In the genomic region with DNA sequence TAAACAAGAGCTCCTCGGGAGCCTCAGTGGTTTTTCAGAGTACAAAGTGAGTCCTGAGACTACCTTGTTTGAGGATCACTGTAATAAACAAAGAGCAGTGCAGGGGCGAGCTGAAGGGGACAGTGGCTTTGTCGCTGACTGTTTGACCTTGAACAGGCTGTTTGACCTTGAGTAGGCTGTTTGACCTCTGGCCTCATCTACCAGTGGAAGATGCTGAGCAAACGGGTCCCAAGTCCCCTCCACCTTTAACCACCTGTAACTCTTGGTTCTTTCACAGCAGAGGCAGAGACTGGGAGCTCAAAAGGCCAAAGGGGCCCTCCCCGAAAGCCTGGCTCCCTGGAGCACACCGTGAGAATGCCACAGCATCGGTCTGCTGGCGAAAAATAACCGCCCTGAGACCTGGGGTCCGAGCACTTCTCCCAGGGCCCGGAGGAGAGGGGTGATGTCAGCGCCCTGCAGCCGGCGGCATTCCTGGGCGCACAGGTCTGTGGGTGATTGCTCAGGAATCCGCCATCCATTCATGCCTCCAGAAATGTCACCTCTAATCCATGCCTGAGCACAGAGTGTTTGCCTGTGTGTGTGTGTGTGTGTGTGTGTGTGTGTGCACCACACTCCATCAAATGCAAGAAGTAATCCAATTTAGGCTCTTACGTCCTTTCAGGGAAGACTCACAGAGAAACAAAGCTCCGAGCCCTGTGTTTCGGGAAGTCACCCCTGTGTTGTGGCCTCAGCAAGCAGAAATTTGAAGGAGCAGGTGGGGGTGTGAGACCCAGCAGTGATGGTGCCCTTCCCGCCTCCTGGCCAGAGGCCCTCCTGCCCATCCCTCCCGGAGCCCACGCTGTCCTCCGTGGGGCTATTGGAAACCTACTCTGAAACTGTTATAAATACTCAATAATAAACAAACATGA, we compare ENCODE assay signal across 19 cellular contexts.
A peak's percentile ranks its signal among the peaks of the same experiment; 100 is the strongest.
DNase-seq lines count a peak whose midpoint lies in the region; ATAC-seq and TF ChIP-seq lines count a peak whose summit lies in the region.
"Had no signal": no experiment of that assay in that cellular context is flagged by ENCODE, and none has a peak within 500 bp of the region (broad histone marks: within the 10 kb centered on the region; RNA-seq: fewer than 3 reads in every experiment).

No MANE protein-coding gene starts in this region.

- peak overlapping the region; percentile 90 for H3K4me2 ChIP-seq in Loucy (ENCODE audit: low read depth, low read length, poor library complexity, severe bottlenecking)
- H3K4me2 ChIP-seq in PC-3 (ENCODE audit: low read length) = no peak overlapping the region

- no peaks in the 10 kb centered on the region for H3K36me3 ChIP-seq in Loucy (ENCODE audit: insufficient read depth, low read length)
- H3K36me3 ChIP-seq in aorta (ENCODE audit: control insufficient read depth in 1 of 2, insufficient read depth in 2 of 2, low read length in 1 of 2) = no peaks in the 10 kb centered on the region
- H3K36me3 ChIP-seq in PC-3 (ENCODE audit: low read depth, low read length) = no peaks in the 10 kb centered on the region
- H3K36me3 ChIP-seq: HAP-1, Peyer's patch had no signal

- peak overlapping the region; percentile 71 for H3K4me3 ChIP-seq in Loucy (ENCODE audit: low read length, poor library complexity, severe bottlenecking)
- H3K4me3 ChIP-seq in aorta (ENCODE audit: low read length in 2 of 2) = no peak overlapping the region
- no peak overlapping the region for H3K4me3 ChIP-seq in PC-3 (ENCODE audit: low read length)
- H3K4me3 ChIP-seq: HAP-1, Peyer's patch had no signal

- no peaks in the 10 kb centered on the region for H3K9me2 ChIP-seq in Loucy (replicated peaks; ENCODE audit: low read depth, low read length)
- H3K9me2 ChIP-seq in PC-3 (replicated peaks; ENCODE audit: low read length) = no peaks in the 10 kb centered on the region

- H2AFZ ChIP-seq in Loucy (ENCODE audit: low read length) (no peak overlapping the region), PC-3 (ENCODE audit: low read length) (no peak overlapping the region)

- H3K27me3 Mint-ChIP-seq in chondrocyte (ENCODE audit: low read depth) (no peaks in the 10 kb centered on the region), nephron (ENCODE audit: low read depth) (peaks cover 6% of the 10 kb centered on the region)

- peaks cover 4% of the 10 kb centered on the region for H3F3A ChIP-seq in Loucy (ENCODE audit: low read depth)
- no peaks in the 10 kb centered on the region for H3F3A ChIP-seq in PC-3 (ENCODE audit: low read length, unreplicated experiment)

- POLR2A ChIA-PET in PC-3 (lab: Charles Lee; ENCODE audit: unreplicated experiment) = no interaction called here

- H3K9me3 ChIP-seq in Loucy (ENCODE audit: insufficient read depth, low read depth, low read length) = no peaks in the 10 kb centered on the region
- H3K9me3 ChIP-seq in aorta (ENCODE audit: control insufficient read depth, low read length) = no peaks in the 10 kb centered on the region
- no peaks in the 10 kb centered on the region for H3K9me3 ChIP-seq in PC-3 (ENCODE audit: low read length)
- H3K9me3 ChIP-seq: HAP-1 had no signal

- H3K4me3 Mint-ChIP-seq in chondrocyte (ENCODE audit: unreplicated experiment) (no peak overlapping the region), nephron (no peak overlapping the region)
- H3K4me3 Mint-ChIP-seq: B cell; CD4-positive, alpha-beta memory T cell had no signal

- H4K20me1 ChIP-seq in Loucy (ENCODE audit: insufficient read depth, low read length, poor library complexity, severe bottlenecking) (no peaks in the 10 kb centered on the region), PC-3 (ENCODE audit: low read length) (no peaks in the 10 kb centered on the region)

- no peaks in the 10 kb centered on the region for H3K9me3 Mint-ChIP-seq in chondrocyte (ENCODE audit: low read depth)
- no peaks in the 10 kb centered on the region for H3K9me3 Mint-ChIP-seq in nephron

- TF ChIP-seq CTCF in Loucy (conservative IDR thresholded peaks at IDR 0.05; ENCODE audit: low read length) (no peak), chondrocyte (IDR thresholded peaks at IDR 0.05) (no peak), nephron (IDR thresholded peaks at IDR 0.05; ENCODE audit: unreplicated experiment in 3 of 3) (no peak), PC-3 (conservative IDR thresholded peaks at IDR 0.05; ENCODE audit: low read depth, low read length) (no peak)

- H3K79me2 ChIP-seq in Loucy (ENCODE audit: insufficient read depth, low read length) (peaks cover 30% of the 10 kb centered on the region; the same call in 1 of the 2 replicates), PC-3 (ENCODE audit: low read length) (peaks cover 10% of the 10 kb centered on the region)

- peak; percentile 55 for DNase-seq in chondrocyte (ENCODE audit: low spot score)
- peak; percentile 55 to 75 for DNase-seq in aorta
- DNase-seq in PC-3 = no peak
- DNase-seq in NCI-H226 = no peak
- DNase-seq: CD4-positive, alpha-beta memory T cell; DMS 273 treated with DMSO at 0.1 percent for 48 hours; KG1; NCI-H1092; NCI-H1694; NCI-H2107; NCI-H345; NCI-H748 treated with DMSO at 0.1 percent for 48 hours; Peyer's patch; SHP77 treated with DMSO at 0.1 percent for 48 hours had no signal

- H3K27ac Mint-ChIP-seq in chondrocyte (ENCODE audit: unreplicated experiment) (no peak overlapping the region), nephron (peak overlapping the region; percentile 7 to 74 (median 7))
- H3K27ac Mint-ChIP-seq: B cell; CD4-positive, alpha-beta memory T cell had no signal

- BruUV-seq in PC-3 (replicated peaks; lab: Mats Ljungman, UMichigan) = no TSS peak

- H3K36me3 Mint-ChIP-seq in chondrocyte (ENCODE audit: low read depth) = no peaks in the 10 kb centered on the region
- no peaks in the 10 kb centered on the region for H3K36me3 Mint-ChIP-seq in nephron (ENCODE audit: low read depth)
- H3K36me3 Mint-ChIP-seq: CD4-positive, alpha-beta memory T cell had no signal

- H3K4me1 ChIP-seq in Loucy (ENCODE audit: insufficient read depth, low read length, poor library complexity, severe bottlenecking) (peaks cover 55% of the 10 kb centered on the region), aorta (ENCODE audit: control insufficient read depth in 1 of 2, insufficient read depth in 2 of 2, low read length in 2 of 2) (peaks cover 5 to 8% of the 10 kb centered on the region in 2 donors), PC-3 (ENCODE audit: insufficient read depth, low read length) (peaks cover 28% of the 10 kb centered on the region)
- H3K4me1 ChIP-seq: HAP-1, Peyer's patch had no signal

- peak overlapping the region in 1 of 2 donors; percentile 97 for H3K27ac ChIP-seq in aorta (ENCODE audit: low read depth in 1 of 2, low read length in 2 of 2)
- H3K27ac ChIP-seq in PC-3 (ENCODE audit: low read length) = no peak overlapping the region
- H3K27ac ChIP-seq: Peyer's patch had no signal

- ATAC-seq in aorta (ENCODE audit: low FRiP score) (peak; percentile 66), PC-3 (no peak), GM21423 (IDR thresholded peaks at IDR 0.05; ENCODE audit: unreplicated experiment) (no peak)

- CTCF ChIA-PET in PC-3 (lab: Charles Lee) = no interaction called here

- intact Hi-C loops in aorta (cut with DNase I) (loop anchor here (2.0 to 5.0 kb wide), 3 partner anchors 19 to 43 kb away; no protein-coding TSS in a partner anchor), PC-3 (cut with micrococcal nuclease) (no loop called here)

- WGBS in aorta, 2 donors = 29 to 32% methylated on average over 23 of the region's 23 CpGs

- H3K4me1 Mint-ChIP-seq in chondrocyte (ENCODE audit: low read depth) = peaks cover 37% of the 10 kb centered on the region
- peaks cover 29% of the 10 kb centered on the region for H3K4me1 Mint-ChIP-seq in nephron

- H3K9ac ChIP-seq in Loucy (ENCODE audit: low read depth, low read length, poor library complexity, severe bottlenecking) (peak overlapping the region; percentile 74), PC-3 (ENCODE audit: low read length) (no peak overlapping the region)

- H3K27me3 ChIP-seq in Loucy (ENCODE audit: insufficient read depth, low read length, poor library complexity, severe bottlenecking) = no peaks in the 10 kb centered on the region
- no peaks in the 10 kb centered on the region for H3K27me3 ChIP-seq in aorta (ENCODE audit: control insufficient read depth in 1 of 2, insufficient read depth in 2 of 2, low read length in 1 of 2)
- H3K27me3 ChIP-seq in PC-3 (ENCODE audit: low read length) = no peaks in the 10 kb centered on the region
- H3K27me3 ChIP-seq: Peyer's patch had no signal

Comparison
In these comparisons a context has a peak if more than half of its experiments do, and no peak if none do; other contexts are left out.
1. DNase-seq: peak in chondrocyte (single experiment) and aorta (2 of 2); none in PC-3 (single experiment) and NCI-H226 (single experiment).